ENCODE assay signal across 8 cellular contexts in genomic region chr17:7673239-7673638, GRCh38. TPM values are rescaled to one million over a fixed set of nuclear protein-coding genes. Genes with fewer than 3 reads are reported as not detected.
DNase-seq lines count a peak whose midpoint lies in the region; ATAC-seq, FAIRE-seq and TF ChIP-seq lines count a peak whose summit lies in the region.

No MANE protein-coding gene starts in this region.

- peaks cover 3% of the 10 kb centered on the region for H3K4me1 Mint-ChIP-seq in activated CD4-positive, alpha-beta memory T cell treated with anti-CD3 and anti-CD28 coated beads, Interleukin-2, amount 10 ng/mL, durations not matched to agents 7 days and 5 days

- H3K36me3 Mint-ChIP-seq in activated CD4-positive, alpha-beta memory T cell treated with anti-CD3 and anti-CD28 coated beads, Interleukin-2, amount 10 ng/mL, durations not matched to agents 7 days and 5 days (ENCODE audit: low read depth) = peaks cover 65% of the 10 kb centered on the region

- no peaks in the 10 kb centered on the region for H3K4me1 ChIP-seq in BE2C

- no peak for ATAC-seq in GM18873 (IDR thresholded peaks at IDR 0.05; ENCODE audit: low FRiP score, unreplicated experiment)

- POLR2A ChIA-PET in HEK293T (lab: Yijun Ruan, JAX) = interaction anchor here (5.2 kb wide), 1 partner anchor 14 kb away, joined by 23 read pairs; the partner anchor contains the start of genes TP53 and WRAP53
- POLR2A ChIA-PET in activated CD4-positive, alpha-beta memory T cell treated with anti-CD3 and anti-CD28 coated beads, Interleukin-2, amount 10 ng/mL, durations not matched to agents 7 days and 5 days (lab: Charles Lee) = interaction anchor here (1.1 to 8.7 kb wide), 2 partner anchors 13 to 98 kb away, joined by 3 to 72 read pairs; partner anchors contain the start of genes TP53 and WRAP53

- H3K27me3 Mint-ChIP-seq in activated CD4-positive, alpha-beta memory T cell treated with anti-CD3 and anti-CD28 coated beads, Interleukin-2, amount 10 ng/mL, durations not matched to agents 7 days and 5 days = no peaks in the 10 kb centered on the region

- TF ChIP-seq CTCF in BE2C (IDR thresholded peaks at IDR 0.05; ENCODE audit: low read depth, low read length) (peak; percentile 57), kidney epithelial cell (IDR thresholded peaks at IDR 0.05; ENCODE audit: insufficient read depth, low read length, poor library complexity, severe bottlenecking) (peak; percentile 31)

- H3K9me3 ChIP-seq in BE2C = no peaks in the 10 kb centered on the region

- CTCF ChIA-PET in HEK293T (lab: Yijun Ruan, JAX) = interaction anchor here (0.5 to 1.1 kb wide), 4 partner anchors 13 to 331 kb away, joined by 3 read pairs; partner anchors contain the start of gene WRAP53
- CTCF ChIA-PET in activated CD4-positive, alpha-beta memory T cell treated with anti-CD3 and anti-CD28 coated beads, Interleukin-2, amount 10 ng/mL, durations not matched to agents 7 days and 5 days (lab: Charles Lee) = interaction anchor here (0.7 to 3.0 kb wide), 11 partner anchors 14 to 112 kb away, joined by 3 to 19 read pairs (median 3); partner anchors contain the start of genes FXR2, SAT2, TP53 and WRAP53

- H3K4me3 ChIP-seq in BE2C (ENCODE audit: low read depth, low read length) = no peak overlapping the region
- no peak overlapping the region for H3K4me3 ChIP-seq in kidney epithelial cell (ENCODE audit: low read depth, low read length)

- peaks cover 24% of the 10 kb centered on the region for H3K36me3 ChIP-seq in BE2C
- H3K36me3 ChIP-seq in kidney epithelial cell (ENCODE audit: control insufficient read depth, insufficient read depth, low read length) = peaks cover 4% of the 10 kb centered on the region

- H3K27me3 ChIP-seq in BE2C (no peaks in the 10 kb centered on the region), kidney epithelial cell (ENCODE audit: control insufficient read depth, insufficient read depth, low read length) (no peaks in the 10 kb centered on the region)

- FAIRE-seq in GM19239 (lab: Jason Lieb, UNC) = no peak

- H3K4me3 Mint-ChIP-seq in activated CD4-positive, alpha-beta memory T cell treated with anti-CD3 and anti-CD28 coated beads, Interleukin-2, amount 10 ng/mL, durations not matched to agents 7 days and 5 days = no peak overlapping the region

- peaks cover 12% of the 10 kb centered on the region for H3K9me3 Mint-ChIP-seq in activated CD4-positive, alpha-beta memory T cell treated with anti-CD3 and anti-CD28 coated beads, Interleukin-2, amount 10 ng/mL, durations not matched to agents 7 days and 5 days

- H3K27ac Mint-ChIP-seq in activated CD4-positive, alpha-beta memory T cell treated with anti-CD3 and anti-CD28 coated beads, Interleukin-2, amount 10 ng/mL, durations not matched to agents 7 days and 5 days = no peak overlapping the region

- DNase-seq in BE2C (no peak), HEK293T (ENCODE audit: extremely low spot score) (peak; percentile 26), kidney epithelial cell (ENCODE audit: low read depth) (no peak), NCI-H1048 (lab: John Stamatoyannopoulos, UW) (no peak), activated gamma-delta T cell (lab: John Stamatoyannopoulos, UW) (no peak), GM19239 (ENCODE audit: insufficient read length, low spot score) (no peak)
- DNase-seq in activated CD4-positive, alpha-beta memory T cell treated with anti-CD3 and anti-CD28 coated beads, Interleukin-2, amount 10 ng/mL, durations not matched to agents 7 days and 5 days = peak; percentile 51

TF ChIP-seq in HEK293T, 16 proteins besides CTCF, POLR2A, EP300 and RAD21:
- no peak for TF ChIP-seq SUZ12 (IDR thresholded peaks at IDR 0.05)
- TF ChIP-seq L3MBTL2 (conservative IDR thresholded peaks at IDR 0.05) = no peak
- TF ChIP-seq HDGF (IDR thresholded peaks at IDR 0.05; ENCODE audit: borderline replicate concordance) = no peak
- TF ChIP-seq FOXA1 (IDR thresholded peaks at IDR 0.05) = no peak
- no peak for TF ChIP-seq FOXK2 (IDR thresholded peaks at IDR 0.05)

RNA-seq across cellular contexts. Expression of gene TP53, which starts 14.1 kb away (rescaled TPM):
- polyA plus RNA-seq in BE2C (2012; ENCODE audit: insufficient read depth, insufficient read length, low read depth) = 85.4 TPM
- 100 to 1,000 TPM; 123 TPM for total RNA-seq in activated CD4-positive, alpha-beta memory T cell treated with anti-CD3 and anti-CD28 coated beads, Interleukin-2, amount 10 ng/mL, durations not matched to agents 7 days and 5 days
- total RNA-seq in kidney epithelial cell = 154 and 168 TPM in 2 replicates

RNA-seq across cellular contexts. Expression of gene WRAP53, which starts 15.0 kb away (rescaled TPM):
- polyA plus RNA-seq in BE2C (2012; ENCODE audit: insufficient read depth, insufficient read length, low read depth) = 56.5 TPM
- total RNA-seq in activated CD4-positive, alpha-beta memory T cell treated with anti-CD3 and anti-CD28 coated beads, Interleukin-2, amount 10 ng/mL, durations not matched to agents 7 days and 5 days = 10 to 100 TPM; 18.6 to 18.8 TPM
- 13.3 and 14.9 TPM in 2 replicates for total RNA-seq in kidney epithelial cell

RNA-seq across cellular contexts. Expression of gene ATP1B2, which starts 22.5 kb away (rescaled TPM):
- polyA plus RNA-seq in BE2C (2012; ENCODE audit: insufficient read depth, insufficient read length, low read depth) = not detected
- total RNA-seq in activated CD4-positive, alpha-beta memory T cell treated with anti-CD3 and anti-CD28 coated beads, Interleukin-2, amount 10 ng/mL, durations not matched to agents 7 days and 5 days = under 1 TPM; 0.25 to 0.50 TPM
- not detected in 2 replicates for total RNA-seq in kidney epithelial cell

RNA-seq across cellular contexts. Expression of gene EFNB3, which starts 31.8 kb away (rescaled TPM):
- polyA plus RNA-seq in BE2C (2012; ENCODE audit: insufficient read depth, insufficient read length, low read depth) = 4.2 TPM
- total RNA-seq in activated CD4-positive, alpha-beta memory T cell treated with anti-CD3 and anti-CD28 coated beads, Interleukin-2, amount 10 ng/mL, durations not matched to agents 7 days and 5 days = not detected
- total RNA-seq in kidney epithelial cell = 4.7 and 5.5 TPM in 2 replicates

RNA-seq across cellular contexts. Expression of gene SHBG, which starts 43.3 kb away (rescaled TPM):
- not detected for polyA plus RNA-seq in BE2C (2012; ENCODE audit: insufficient read depth, insufficient read length, low read depth)
- total RNA-seq in activated CD4-positive, alpha-beta memory T cell treated with anti-CD3 and anti-CD28 coated beads, Interleukin-2, amount 10 ng/mL, durations not matched to agents 7 days and 5 days = not detected
- total RNA-seq in kidney epithelial cell = 0.79 TPM in 1 of 2 replicates, not detected in the other

Comparison
In these comparisons a context has a peak if more than half of its experiments do, and no peak if none do; other contexts are left out.
1. DNase-seq: peak in HEK293T (single experiment) and activated CD4-positive, alpha-beta memory T cell treated with anti-CD3 and anti-CD28 coated beads, Interleukin-2, amount 10 ng/mL, durations not matched to agents 7 days and 5 days (single experiment); none in BE2C (single experiment), kidney epithelial cell (single experiment), NCI-H1048 (single experiment), activated gamma-delta T cell (single experiment) and GM19239 (single experiment).